ENCODE assay signal across 8 cellular contexts in genomic region chr2:148674063-148675020, GRCh38. TPM values are rescaled to one million over a fixed set of nuclear protein-coding genes. Genes with fewer than 3 reads are reported as not detected.
DNase-seq lines count a peak whose midpoint lies in the region; ATAC-seq and TF ChIP-seq lines count a peak whose summit lies in the region.

No MANE protein-coding gene starts in this region.

- dilution Hi-C loops in mammary epithelial cell (cut with HindIII; ENCODE audit: low sequenced_read_pairs), result no loop called here

- WGBS in GM23248 (ENCODE audit: low coverage in 1 of 2, low lambda C conversion rate in 2 of 2, missing lambda C conversion rate in 2 of 2), 2 experiments, result 66 to 68% methylated on average over 2 of the region's 2 CpGs
- WGBS in mammary epithelial cell (ENCODE audit: low coverage, missing lambda C conversion rate), result 64% methylated on average over 2 of the region's 2 CpGs
- WGBS in sigmoid colon, 2 donors, result 62 to 74% methylated on average over 2 of the region's 2 CpGs

- in situ Hi-C loops in GM23248 (cut with MboI) (no loop called here), mammary epithelial cell (cut with MboI; ENCODE audit: low sequenced_read_pairs in 2 of 2) (no loop called here)

- H3K27ac ChIP-seq in GM23248, result no peak overlapping the region
- H3K27ac ChIP-seq in PC-3 (ENCODE audit: low read length), result no peak overlapping the region
- H3K27ac ChIP-seq in mammary epithelial cell (ENCODE audit: insufficient read depth, low read depth, low read length), result no peak overlapping the region
- no peak overlapping the region for H3K27ac ChIP-seq in sigmoid colon

- TF ChIP-seq CTCF in PC-3 (conservative IDR thresholded peaks at IDR 0.05; ENCODE audit: low read depth, low read length) (peak; percentile 71), mammary epithelial cell (conservative IDR thresholded peaks at IDR 0.05 in 1 of 2, IDR thresholded peaks at IDR 0.05 in 1 of 2; ENCODE audit: extremely low read depth in 1 of 2, insufficient read depth in 1 of 2, low read depth in 1 of 2, low read length in 2 of 2) (peak; percentile 68 to 70), nephron progenitor cell (IDR thresholded peaks at IDR 0.05) (peak; percentile 34), sigmoid colon (IDR thresholded peaks at IDR 0.05) (peak in 1 of 4 experiments; percentile 25)

- H3K9me3 Mint-ChIP-seq in nephron progenitor cell, result peaks cover 67% of the 10 kb centered on the region

- H3K9me3 ChIP-seq in GM23248 (ENCODE audit: low read depth) (no peaks in the 10 kb centered on the region), PC-3 (ENCODE audit: low read length) (no peaks in the 10 kb centered on the region), mammary epithelial cell (replicated peaks; ENCODE audit: insufficient read depth, low read length) (no peaks in the 10 kb centered on the region), sigmoid colon (no peaks in the 10 kb centered on the region)

- H3K9ac ChIP-seq in GM23248 (no peak overlapping the region), PC-3 (ENCODE audit: low read length) (no peak overlapping the region), mammary epithelial cell (ENCODE audit: insufficient read depth, low read length) (no peak overlapping the region)

- intact Hi-C loops in PC-3 (cut with micrococcal nuclease), result no loop called here
- intact Hi-C loops in mammary epithelial cell (cut with micrococcal nuclease), result no loop called here
- intact Hi-C loops in sigmoid colon (cut with DNase I), result no loop called here

- H3K4me1 Mint-ChIP-seq in nephron progenitor cell, result no peaks in the 10 kb centered on the region

- BruUV-seq in PC-3 (replicated peaks; lab: Mats Ljungman, UMichigan) (no TSS peak), mammary epithelial cell (replicated peaks; lab: Mats Ljungman, UMichigan) (no TSS peak)

- no peak overlapping the region for H3K4me3 Mint-ChIP-seq in nephron progenitor cell

- no peak for ATAC-seq in PC-3
- no peak for ATAC-seq in HG02884 (IDR thresholded peaks at IDR 0.05; ENCODE audit: unreplicated experiment)

- H4K20me1 ChIP-seq in GM23248 (ENCODE audit: insufficient read depth) (peaks cover 37% of the 10 kb centered on the region), PC-3 (ENCODE audit: low read length) (peaks cover 65% of the 10 kb centered on the region), mammary epithelial cell (ENCODE audit: insufficient read depth, low read length) (peaks cover 2% of the 10 kb centered on the region)

- no peak for TF ChIP-seq POLR2A in sigmoid colon (IDR thresholded peaks at IDR 0.05)

- DNase-seq in DMS53 treated with DMSO at 0.1 percent for 48 hours (lab: John Stamatoyannopoulos, UW; ENCODE audit: unreplicated experiment) (peak; percentile 6), GM23248 (peak; percentile 12), PC-3 (peak; percentile 58), mammary epithelial cell (peak; percentile 30), nephron progenitor cell (no peak), GM03348 (ENCODE audit: low spot score) (no peak), sigmoid colon (no peak)

- no peak overlapping the region for H3K4me3 ChIP-seq in GM23248
- H3K4me3 ChIP-seq in PC-3 (ENCODE audit: low read length), result no peak overlapping the region
- no peak overlapping the region for H3K4me3 ChIP-seq in mammary epithelial cell (replicated peaks in 1 of 3; ENCODE audit: insufficient read depth in 1 of 3, low read depth in 2 of 3, low read length in 3 of 3)
- H3K4me3 ChIP-seq in sigmoid colon, result no peak overlapping the region

- H3K4me2 ChIP-seq in GM23248 (ENCODE audit: unreplicated experiment), result no peak overlapping the region
- no peak overlapping the region for H3K4me2 ChIP-seq in PC-3 (ENCODE audit: low read length)
- no peak overlapping the region for H3K4me2 ChIP-seq in mammary epithelial cell (ENCODE audit: insufficient read depth, low read depth, low read length)

- H3K79me2 ChIP-seq in GM23248 (ENCODE audit: insufficient read depth), result peaks cover 100% of the 10 kb centered on the region
- peaks cover 93% of the 10 kb centered on the region for H3K79me2 ChIP-seq in PC-3 (ENCODE audit: low read length)
- peaks cover 95% of the 10 kb centered on the region for H3K79me2 ChIP-seq in mammary epithelial cell (ENCODE audit: insufficient read depth, low read length)

- CTCF ChIA-PET in PC-3 (lab: Charles Lee), result no interaction called here
- CTCF ChIA-PET in mammary epithelial cell (lab: Charles Lee; ENCODE audit: low non-redundant PET), result no interaction called here

- no peak overlapping the region for H3K27ac Mint-ChIP-seq in nephron progenitor cell

- no peak for TF ChIP-seq EP300 in sigmoid colon (IDR thresholded peaks at IDR 0.05)

- H3K36me3 ChIP-seq in GM23248 (ENCODE audit: low read depth) (no peaks in the 10 kb centered on the region), PC-3 (ENCODE audit: low read depth, low read length) (no peaks in the 10 kb centered on the region), mammary epithelial cell (ENCODE audit: insufficient read depth, low read length) (no peaks in the 10 kb centered on the region), sigmoid colon (no peaks in the 10 kb centered on the region)

- H3K9me2 ChIP-seq in GM23248 (ENCODE audit: insufficient read depth), result no peaks in the 10 kb centered on the region
- H3K9me2 ChIP-seq in PC-3 (replicated peaks; ENCODE audit: low read length), result no peaks in the 10 kb centered on the region

- no peaks in the 10 kb centered on the region for H3F3A ChIP-seq in GM23248 (ENCODE audit: insufficient read depth)
- no peaks in the 10 kb centered on the region for H3F3A ChIP-seq in PC-3 (ENCODE audit: low read length, unreplicated experiment)

- peaks cover 21% of the 10 kb centered on the region for H3K4me1 ChIP-seq in GM23248 (ENCODE audit: insufficient read depth)
- peaks cover 21% of the 10 kb centered on the region; the same call in 1 of the 2 replicates for H3K4me1 ChIP-seq in PC-3 (ENCODE audit: insufficient read depth, low read length)
- H3K4me1 ChIP-seq in mammary epithelial cell (ENCODE audit: insufficient read depth, low read length), result peaks cover 13% of the 10 kb centered on the region
- peaks cover 0 to 51% (median 45%) of the 10 kb centered on the region in 4 donors for H3K4me1 ChIP-seq in sigmoid colon

- POLR2A ChIA-PET in PC-3 (lab: Charles Lee; ENCODE audit: unreplicated experiment), result no interaction called here

- H3K27me3 Mint-ChIP-seq in nephron progenitor cell (ENCODE audit: low read depth, poor library complexity), result peaks cover 2% of the 10 kb centered on the region

- no peak overlapping the region for H2AFZ ChIP-seq in GM23248
- H2AFZ ChIP-seq in PC-3 (ENCODE audit: low read length), result no peak overlapping the region
- H2AFZ ChIP-seq in mammary epithelial cell (ENCODE audit: low read depth, low read length), result no peak overlapping the region

- H3K27me3 ChIP-seq in GM23248 (replicated peaks; ENCODE audit: insufficient read depth) (no peaks in the 10 kb centered on the region), PC-3 (ENCODE audit: low read length) (no peaks in the 10 kb centered on the region), mammary epithelial cell (ENCODE audit: insufficient read depth, low read length) (no peaks in the 10 kb centered on the region), sigmoid colon (no peaks in the 10 kb centered on the region)

- peaks cover 65% of the 10 kb centered on the region for H3K36me3 Mint-ChIP-seq in nephron progenitor cell (ENCODE audit: low read depth)

RNA-seq across cellular contexts. Expression of gene EPC2, which starts 29.8 kb away (rescaled TPM):
- 15.4 and 20.0 TPM in 2 replicates for total RNA-seq in GM23248 (2014; rRNA removed; shearing (Covaris generic))
- 4.2 TPM in 2 replicates for polyA plus RNA-seq in GM23248 (2016; fragmentation: Nextera tagmentation; extraction: Ambion mirVana)
- total RNA-seq in PC-3 (2014; rRNA removed), result 16.8 and 20.6 TPM in 2 replicates
- total RNA-seq in mammary epithelial cell, result 10 to 100 TPM; 17.3 to 20.6 TPM
- polyA plus RNA-seq in mammary epithelial cell, result 7.3 TPM
- 8.3 TPM for polyA minus RNA-seq in mammary epithelial cell
- 10 to 100 TPM; 29.1 to 31.4 (median 30.0) TPM for total RNA-seq in sigmoid colon
- polyA plus RNA-seq in sigmoid colon, result 10 to 100 TPM in 1 of 3 donors, 1 to 10 TPM in 2; 9.2 to 13.8 (median 9.5) TPM

Comparison
In these comparisons a context has a peak if more than half of its experiments do, and no peak if none do; other contexts are left out.
1. DNase-seq: peak in DMS53 treated with DMSO at 0.1 percent for 48 hours (single experiment), GM23248 (single experiment), PC-3 (single experiment) and mammary epithelial cell (single experiment); none in nephron progenitor cell (single experiment), GM03348 (single experiment) and sigmoid colon (single experiment).